In genomic region chr7:100177040-100178001, GRCh38 we compare ENCODE assay signal across 8 cellular contexts. TPM values are rescaled to one million over a fixed set of nuclear protein-coding genes. Genes with fewer than 3 reads are reported as not detected.
DNase-seq lines count a peak whose midpoint lies in the region; ATAC-seq and TF ChIP-seq lines count a peak whose summit lies in the region.

TSS of gene GPC2 (minus strand) at chr7:100177381. CDS start at chr7:100177199, 182 bp downstream.
TSS of gene STAG3 (plus strand) at chr7:100177918. CDS start at chr7:100180557, 2,639 bp downstream.

- H3K9me3 ChIP-seq in ascending aorta (no peaks in the 10 kb centered on the region), hepatocyte (ENCODE audit: low read depth) (no peaks in the 10 kb centered on the region)

- 21% methylated on average over 61 of the region's 78 CpGs for WGBS in hepatocyte (ENCODE audit: low lambda C conversion rate, missing lambda C conversion rate)

- DNase-seq in NCI-H1694 treated with DMSO at 0.1 percent for 48 hours (lab: John Stamatoyannopoulos, UW) (peak; percentile 97), T-helper 2 cell (peak; percentile 93 to 96 (median 96)), ascending aorta (ENCODE audit: low spot score in 2 of 2) (peak; percentile 83 to 97), hepatocyte (ENCODE audit: low spot score) (peak; percentile 96), renal cortical epithelial cell (ENCODE audit: low read depth) (peak; percentile 84), cerebellar nuclear complex (lab: John Stamatoyannopoulos, UW) (no peak)

- no peaks in the 10 kb centered on the region for H3K79me2 ChIP-seq in hepatocyte

- no peaks in the 10 kb centered on the region for H3K36me3 ChIP-seq in ascending aorta
- no peaks in the 10 kb centered on the region for H3K36me3 ChIP-seq in hepatocyte (replicated peaks; ENCODE audit: insufficient read depth, low read depth)

- H3K4me2 ChIP-seq in hepatocyte = peak within 1 kb of the TSS; percentile 82

- no peaks in the 10 kb centered on the region for H3K27me3 ChIP-seq in ascending aorta
- peaks cover 4% of the 10 kb centered on the region for H3K27me3 ChIP-seq in hepatocyte

- H3K27ac ChIP-seq in ascending aorta (no peak within 1 kb of the TSS), hepatocyte (no peak within 1 kb of the TSS)

- H3K9me2 ChIP-seq in hepatocyte (replicated peaks; ENCODE audit: insufficient read depth) = no peaks in the 10 kb centered on the region

- H3K4me1 ChIP-seq in ascending aorta (peaks cover 5 to 12% of the 10 kb centered on the region in 2 donors), hepatocyte (ENCODE audit: insufficient read depth) (no peaks in the 10 kb centered on the region)

- intact Hi-C loops in ascending aorta (cut with DNase I) = loop anchor here (1.0 to 2.0 kb wide), 2 partner anchors 29 to 77 kb away; partner anchors contain the start of genes AP4M1, LAMTOR4 and MCM7

- TF ChIP-seq CTCF in ascending aorta (IDR thresholded peaks at IDR 0.05) (no peak), hepatocyte (IDR thresholded peaks at IDR 0.05; ENCODE audit: poor library complexity) (no peak)

- ATAC-seq in GM18505 (IDR thresholded peaks at IDR 0.05; ENCODE audit: unreplicated experiment) (peak; percentile 80), HG02938 (IDR thresholded peaks at IDR 0.05; ENCODE audit: unreplicated experiment) (peak; percentile 67)

- H2AFZ ChIP-seq in hepatocyte = peak within 1 kb of the TSS; percentile 82

- TF ChIP-seq POLR2A in GM18505 (IDR thresholded peaks at IDR 0.05; ENCODE audit: borderline replicate concordance, extremely low read depth, insufficient read depth, insufficient read length) = peak; percentile 42

- peak within 1 kb of the TSS; percentile 53 to 64 for H3K4me3 ChIP-seq in ascending aorta
- peak within 1 kb of the TSS; percentile 48 for H3K4me3 ChIP-seq in hepatocyte

- no peaks in the 10 kb centered on the region for H4K20me1 ChIP-seq in hepatocyte (ENCODE audit: insufficient read depth, poor library complexity, severe bottlenecking)

RNA-seq across cellular contexts. Expression of gene GPC2, which starts in this region (rescaled TPM):
- total RNA-seq in ascending aorta = not detected
- 2.0 and 5.3 TPM in 2 replicates for total RNA-seq in hepatocyte
- 3.2 and 4.1 TPM in 2 replicates for polyA plus RNA-seq in hepatocyte
- 1.6 and 2.3 TPM in 2 replicates for total RNA-seq in renal cortical epithelial cell

RNA-seq across cellular contexts. Expression of gene STAG3, which starts in this region (rescaled TPM):
- not detected for total RNA-seq in ascending aorta
- 0.20 and 1.0 TPM in 2 replicates for total RNA-seq in hepatocyte
- polyA plus RNA-seq in hepatocyte = 3.4 and 4.8 TPM in 2 replicates
- not detected in 2 replicates for total RNA-seq in renal cortical epithelial cell

Comparison
In these comparisons a context has a peak if more than half of its experiments do, and no peak if none do; other contexts are left out.
1. Peak in DNase-seq and H3K4me3 ChIP-seq in ascending aorta; RNA of the genes that start here not detected or under 1 TPM.
2. DNase-seq: peak in NCI-H1694 treated with DMSO at 0.1 percent for 48 hours (single experiment), T-helper 2 cell (5 of 5), hepatocyte (single experiment) and renal cortical epithelial cell (single experiment); none in cerebellar nuclear complex (0 of 2).